16 cellular contexts compared by ENCODE assay signal in the genomic region with DNA sequence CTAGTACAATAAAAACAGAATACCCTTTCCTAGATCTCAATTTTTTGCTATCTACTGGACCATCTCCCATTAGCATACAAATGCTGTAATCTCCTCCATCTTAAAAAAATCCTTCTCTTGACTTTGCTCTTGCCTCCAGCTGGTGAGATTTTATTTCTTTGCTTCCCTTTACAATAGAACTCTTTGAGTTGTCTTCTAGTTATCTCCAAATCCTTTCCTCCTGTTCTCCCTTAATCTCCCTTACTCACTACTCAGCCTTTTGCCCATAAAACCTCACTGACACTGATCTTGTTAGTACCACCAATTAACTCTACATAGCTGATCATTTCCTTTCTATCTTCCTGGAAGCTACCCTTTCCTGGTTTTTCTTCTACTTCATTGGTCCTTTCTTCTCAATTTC.
DNase-seq lines count a peak whose midpoint lies in the region; ATAC-seq and TF ChIP-seq lines count a peak whose summit lies in the region.
"Had no signal": no experiment of that assay in that cellular context is flagged by ENCODE, and none has a peak within 500 bp of the region (broad histone marks: within the 10 kb centered on the region; RNA-seq: fewer than 3 reads in every experiment).

No MANE protein-coding gene starts in this region.

- TF ChIP-seq CTCF in SK-N-SH (IDR thresholded peaks at IDR 0.05) (no peak), OCI-LY7 (conservative IDR thresholded peaks at IDR 0.05; ENCODE audit: low read length) (no peak), chondrocyte (IDR thresholded peaks at IDR 0.05) (no peak), testis (IDR thresholded peaks at IDR 0.05) (no peak)

- H3K27me3 Mint-ChIP-seq in chondrocyte (ENCODE audit: low read depth) (no peaks in the 10 kb centered on the region), immature natural killer cell (ENCODE audit: low read depth in 3 of 3) (peaks cover 0 to 3% (median 0%) of the 10 kb centered on the region in 3 donors)

- POLR2A ChIA-PET in SK-N-SH (lab: Yijun Ruan, JAX) (no interaction called here), OCI-LY7 (lab: Charles Lee) (interaction anchor here (1.1 to 2.1 kb wide), 4 partner anchors 9 to 38 kb away, joined by 3 to 7 read pairs (median 3); no protein-coding TSS in a partner anchor)

- H4K20me1 ChIP-seq in SK-N-SH (ENCODE audit: insufficient read depth) (no peaks in the 10 kb centered on the region), OCI-LY7 (ENCODE audit: insufficient read depth, low read length) (no peaks in the 10 kb centered on the region)

- H3K4me3 ChIP-seq in SK-N-SH (ENCODE audit: low read depth in 2 of 2, low read length in 1 of 2), result no peak overlapping the region
- no peak overlapping the region for H3K4me3 ChIP-seq in OCI-LY7 (ENCODE audit: low read depth, low read length, poor library complexity, severe bottlenecking)
- H3K4me3 ChIP-seq in testis, result no peak overlapping the region
- H3K4me3 ChIP-seq: Peyer's patch had no signal

- H3K27ac Mint-ChIP-seq in chondrocyte (ENCODE audit: unreplicated experiment) (peak overlapping the region; percentile 0), immature natural killer cell (no peak overlapping the region)
- H3K27ac Mint-ChIP-seq: CD14-positive monocyte had no signal

- intact Hi-C loops in OCI-LY7 (cut with micrococcal nuclease; ENCODE audit: unreplicated experiment) (no loop called here), testis (cut with DNase I; ENCODE audit: low total_unique reads) (no loop called here)

- H3K4me1 Mint-ChIP-seq in chondrocyte (ENCODE audit: low read depth) (peaks cover 11% of the 10 kb centered on the region), immature natural killer cell (no peaks in the 10 kb centered on the region)
- H3K4me1 Mint-ChIP-seq: CD14-positive monocyte had no signal

- no peak for TF ChIP-seq POLR2A in testis (IDR thresholded peaks at IDR 0.05)

- no peak overlapping the region for H3K9ac ChIP-seq in SK-N-SH

- peaks cover 82 to 84% of the 10 kb centered on the region in 2 experiments for H3K36me3 ChIP-seq in SK-N-SH (replicated peaks in 1 of 2; ENCODE audit: control insufficient read depth in 1 of 2, insufficient read depth in 2 of 2, low read length in 1 of 2)
- H3K36me3 ChIP-seq in OCI-LY7 (ENCODE audit: insufficient read depth, low read length), result no peaks in the 10 kb centered on the region
- no peaks in the 10 kb centered on the region for H3K36me3 ChIP-seq in testis (ENCODE audit: low read depth, missing control alignments)

- H3K4me1 ChIP-seq in SK-N-SH (ENCODE audit: control insufficient read depth in 1 of 2, insufficient read depth in 2 of 2, low read depth in 1 of 2, low read length in 1 of 2), result peaks cover 2 to 25% of the 10 kb centered on the region in 2 experiments; a peak in 3 of 4 replicates
- peaks cover 3% of the 10 kb centered on the region for H3K4me1 ChIP-seq in OCI-LY7 (ENCODE audit: insufficient read depth, low read length, poor library complexity, severe bottlenecking)
- no peaks in the 10 kb centered on the region for H3K4me1 ChIP-seq in testis
- H3K4me1 ChIP-seq: Peyer's patch had no signal

- BruUV-seq in OCI-LY7 (replicated peaks; lab: Mats Ljungman, UMichigan), result no TSS peak

- no peaks in the 10 kb centered on the region for H3K9me2 ChIP-seq in SK-N-SH
- no peaks in the 10 kb centered on the region for H3K9me2 ChIP-seq in OCI-LY7 (ENCODE audit: insufficient read depth, low read length)

- H3K4me2 ChIP-seq in SK-N-SH (no peak overlapping the region), OCI-LY7 (ENCODE audit: low read length) (no peak overlapping the region)

- TF ChIP-seq EP300 in SK-N-SH (IDR thresholded peaks at IDR 0.05; ENCODE audit: borderline replicate concordance in 1 of 2, low read depth in 1 of 2, low read length in 1 of 2), result no peak

- H3K9me3 Mint-ChIP-seq in chondrocyte (ENCODE audit: low read depth), result no peaks in the 10 kb centered on the region
- H3K9me3 Mint-ChIP-seq in immature natural killer cell, result no peaks in the 10 kb centered on the region

- CTCF ChIA-PET in SK-N-SH (lab: Yijun Ruan, JAX) (interaction anchor here (1.0 to 1.9 kb wide), 4 partner anchors 13 to 145 kb away, joined by 3 to 7 read pairs (median 4); no protein-coding TSS in a partner anchor), OCI-LY7 (lab: Charles Lee; ENCODE audit: unreplicated experiment) (no interaction called here)

- H3K79me2 ChIP-seq in SK-N-SH (ENCODE audit: insufficient read depth) (no peaks in the 10 kb centered on the region), OCI-LY7 (ENCODE audit: insufficient read depth, low read depth, low read length) (no peaks in the 10 kb centered on the region)

- no peak for ATAC-seq in SK-N-SH treated with all-trans-retinoic acid at 6 μM for 48 hours
- no peak for ATAC-seq in GM21723 (IDR thresholded peaks at IDR 0.05; ENCODE audit: unreplicated experiment)

- H3K4me3 Mint-ChIP-seq in chondrocyte (ENCODE audit: unreplicated experiment) (no peak overlapping the region), immature natural killer cell (no peak overlapping the region)
- H3K4me3 Mint-ChIP-seq: CD14-positive monocyte had no signal

- H3F3A ChIP-seq in SK-N-SH (replicated peaks; ENCODE audit: insufficient read depth), result peaks cover 13% of the 10 kb centered on the region

- H3K27ac ChIP-seq in SK-N-SH (ENCODE audit: low read depth in 2 of 2, low read length in 1 of 2) (peak overlapping the region in 1 of 2 experiments; percentile 40; a peak in 1 of 4 replicates), OCI-LY7 (ENCODE audit: low read depth, low read length, poor library complexity, severe bottlenecking) (no peak overlapping the region), testis (no peak overlapping the region)
- H3K27ac ChIP-seq: 22Rv1, Peyer's patch had no signal

- H3K9me3 ChIP-seq in SK-N-SH (no peaks in the 10 kb centered on the region), OCI-LY7 (ENCODE audit: low read length) (no peaks in the 10 kb centered on the region), testis (no peaks in the 10 kb centered on the region)
- H3K9me3 ChIP-seq: Peyer's patch had no signal

- peaks cover 25% of the 10 kb centered on the region for H3K36me3 Mint-ChIP-seq in chondrocyte (ENCODE audit: low read depth)
- H3K36me3 Mint-ChIP-seq in immature natural killer cell, result peaks cover 20 to 42% (median 35%) of the 10 kb centered on the region in 3 donors
- H3K36me3 Mint-ChIP-seq: CD14-positive monocyte had no signal

- DNase-seq in SK-N-SH (no peak), OCI-LY7 (ENCODE audit: low spot score) (no peak), chondrocyte (ENCODE audit: low spot score) (no peak), immature natural killer cell (no peak), testis (no peak), activated gamma-delta T cell (lab: John Stamatoyannopoulos, UW) (no peak)
- DNase-seq: COR-L47, HCEC 1CT, NCI-H1105 treated with DMSO at 0.1 percent for 48 hours, NCI-H1694 treated with DMSO at 0.1 percent for 48 hours, NCI-H748 treated with DMSO at 0.1 percent for 48 hours, Peyer's patch had no signal

- H2AFZ ChIP-seq in SK-N-SH (ENCODE audit: low read depth) (no peak overlapping the region), OCI-LY7 (ENCODE audit: low read length) (peak overlapping the region; percentile 41; the same call in 1 of the 2 replicates)

- no peak for TF ChIP-seq RAD21 in SK-N-SH (IDR thresholded peaks at IDR 0.05; ENCODE audit: low read length)

- H3K27me3 ChIP-seq in SK-N-SH (ENCODE audit: insufficient read depth) (no peaks in the 10 kb centered on the region), testis (no peaks in the 10 kb centered on the region)
- H3K27me3 ChIP-seq: Peyer's patch had no signal

TF ChIP-seq in SK-N-SH, 30 proteins besides CTCF, POLR2A, EP300 and RAD21:
- TF ChIP-seq GATA2 (CRISPR knock-in tag; IDR thresholded peaks at IDR 0.05) (peak; percentile 19; the same call in 1 of the 2 replicates), RXRA (IDR thresholded peaks at IDR 0.05; ENCODE audit: borderline replicate concordance, low read depth) (no peak)
TF ChIP-seq in SK-N-SH: peak in this region for 1.

TF ChIP-seq in SK-N-SH treated with all-trans-retinoic acid at 6 μM for 48 hours, 23 proteins besides CTCF, POLR2A, EP300 and RAD21:
- TF ChIP-seq ARNTL (CRISPR knock-in tag; IDR thresholded peaks at IDR 0.05; ENCODE audit: borderline replicate concordance, low read depth) (no peak), BACH2 (CRISPR knock-in tag; IDR thresholded peaks at IDR 0.05; ENCODE audit: borderline replicate concordance) (no peak), OSR1 (CRISPR knock-in tag; IDR thresholded peaks at IDR 0.05) (no peak), TCF4 (CRISPR knock-in tag; IDR thresholded peaks at IDR 0.05; ENCODE audit: borderline replicate concordance) (no peak), CREB5 (CRISPR knock-in tag; IDR thresholded peaks at IDR 0.05; ENCODE audit: low read depth) (no peak), ESRRG (CRISPR knock-in tag; IDR thresholded peaks at IDR 0.05) (no peak), PPARA (CRISPR knock-in tag; IDR thresholded peaks at IDR 0.05; ENCODE audit: borderline replicate concordance) (no peak), SNAI2 (CRISPR knock-in tag; IDR thresholded peaks at IDR 0.05) (no peak)
- TF ChIP-seq, protein P1, sequence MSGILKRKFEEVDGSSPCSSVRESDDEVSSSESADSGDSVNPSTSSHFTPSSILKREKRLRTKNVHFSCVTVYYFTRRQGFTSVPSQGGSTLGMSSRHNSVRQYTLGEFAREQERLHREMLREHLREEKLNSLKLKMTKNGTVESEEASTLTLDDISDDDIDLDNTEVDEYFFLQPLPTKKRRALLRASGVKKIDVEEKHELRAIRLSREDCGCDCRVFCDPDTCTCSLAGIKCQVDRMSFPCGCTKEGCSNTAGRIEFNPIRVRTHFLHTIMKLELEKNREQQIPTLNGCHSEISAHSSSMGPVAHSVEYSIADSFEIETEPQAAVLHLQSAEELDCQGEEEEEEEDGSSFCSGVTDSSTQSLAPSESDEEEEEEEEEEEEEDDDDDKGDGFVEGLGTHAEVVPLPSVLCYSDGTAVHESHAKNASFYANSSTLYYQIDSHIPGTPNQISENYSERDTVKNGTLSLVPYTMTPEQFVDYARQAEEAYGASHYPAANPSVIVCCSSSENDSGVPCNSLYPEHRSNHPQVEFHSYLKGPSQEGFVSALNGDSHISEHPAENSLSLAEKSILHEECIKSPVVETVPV (CRISPR knock-in tag; IDR thresholded peaks at IDR 0.05), result no peak
